Comparison of ENCODE assay signal across 8 cellular contexts in genomic region chrX:8738588-8739189, GRCh38. TPM values are rescaled to one million over a fixed set of nuclear protein-coding genes. Genes with fewer than 3 reads are reported as not detected.
A peak's percentile ranks its signal among the peaks of the same experiment; 100 is the strongest.
DNase-seq lines count a peak whose midpoint lies in the region; ATAC-seq and TF ChIP-seq lines count a peak whose summit lies in the region.

No MANE protein-coding gene starts in this region.

- H3K27ac ChIP-seq in cardiac muscle cell (no peak overlapping the region), WERI-Rb-1 (no peak overlapping the region), foreskin keratinocyte (no peak overlapping the region), gastrocnemius medialis (peak overlapping the region; percentile 65 to 71 (median 68))

- H3K4me1 ChIP-seq in cardiac muscle cell (ENCODE audit: low read depth): peaks cover 6% of the 10 kb centered on the region
- no peaks in the 10 kb centered on the region for H3K4me1 ChIP-seq in foreskin keratinocyte
- H3K4me1 ChIP-seq in gastrocnemius medialis: no peaks in the 10 kb centered on the region

- H3K9me3 ChIP-seq in cardiac muscle cell (ENCODE audit: low read depth): no peaks in the 10 kb centered on the region
- no peaks in the 10 kb centered on the region for H3K9me3 ChIP-seq in WERI-Rb-1 (ENCODE audit: severe bottlenecking)
- no peaks in the 10 kb centered on the region for H3K9me3 ChIP-seq in gastrocnemius medialis

- no peak for TF ChIP-seq POLR2A in gastrocnemius medialis (IDR thresholded peaks at IDR 0.05)

- TF ChIP-seq CTCF in cardiac muscle cell (IDR thresholded peaks at IDR 0.05; ENCODE audit: low read depth, low read length) (peak; percentile 42), WERI-Rb-1 (IDR thresholded peaks at IDR 0.05; ENCODE audit: low read depth, low read length) (peak; percentile 57), foreskin keratinocyte (conservative IDR thresholded peaks at IDR 0.05) (peak; percentile 72), gastrocnemius medialis (IDR thresholded peaks at IDR 0.05 in 4 of 5, conservative IDR thresholded peaks at IDR 0.05 in 1 of 5) (peak; percentile 34 to 62 (median 54))

- ATAC-seq in Right ventricle myocardium superior (ENCODE audit: poor library complexity) (no peak), foreskin keratinocyte (no peak), gastrocnemius medialis (peak; percentile 69 to 78), GM19324 (IDR thresholded peaks at IDR 0.05; ENCODE audit: low FRiP score, unreplicated experiment) (no peak), esophagus mucosa (no peak)

- in situ Hi-C loops in gastrocnemius medialis (cut with MboI; ENCODE audit: low sequenced_read_pairs in 4 of 4): loop anchor here in 3 of 4 donors (10.0 to 25.0 kb wide), 2 partner anchors 744 to 751 kb away; no protein-coding TSS in a partner anchor

- H3K27me3 ChIP-seq in cardiac muscle cell: no peaks in the 10 kb centered on the region
- no peaks in the 10 kb centered on the region for H3K27me3 ChIP-seq in WERI-Rb-1 (ENCODE audit: insufficient read depth, low read depth, severe bottlenecking)
- H3K27me3 ChIP-seq in foreskin keratinocyte: no peaks in the 10 kb centered on the region
- H3K27me3 ChIP-seq in gastrocnemius medialis: peaks cover 0 to 3% (median 0%) of the 10 kb centered on the region in 3 donors

- H3K36me3 ChIP-seq in cardiac muscle cell: no peaks in the 10 kb centered on the region
- H3K36me3 ChIP-seq in WERI-Rb-1: no peaks in the 10 kb centered on the region
- H3K36me3 ChIP-seq in gastrocnemius medialis: no peaks in the 10 kb centered on the region

- H3K4me3 ChIP-seq in cardiac muscle cell (no peak overlapping the region), WERI-Rb-1 (ENCODE audit: low read depth, low read length) (no peak overlapping the region), gastrocnemius medialis (peak overlapping the region in 1 of 4 donors; percentile 34)

- peak; percentile 62 to 83 for DNase-seq in cardiac muscle cell (ENCODE audit: low read depth in 1 of 2, low spot score in 1 of 2)
- no peak for DNase-seq in Right ventricle myocardium superior
- DNase-seq in NAMALWA (ENCODE audit: low spot score): peak; percentile 47
- DNase-seq in WERI-Rb-1: peak; percentile 45
- no peak for DNase-seq in foreskin keratinocyte
- DNase-seq in gastrocnemius medialis: peak in 1 of 2 donors; percentile 24

- intact Hi-C loops in Right ventricle myocardium superior (cut with DNase I) (loop anchor here (5.0 to 10.0 kb wide), 2 partner anchors 374 to 741 kb away; no protein-coding TSS in a partner anchor), gastrocnemius medialis (cut with DNase I; ENCODE audit: low total_unique reads) (loop anchor here (5.0 kb wide), 2 partner anchors 376 to 741 kb away; no protein-coding TSS in a partner anchor)

RNA-seq across cellular contexts. Expression of gene ANOS1, which starts 6.8 kb away (rescaled TPM):
- total RNA-seq in cardiac muscle cell (22.5 and 22.7 TPM in 2 replicates), Right ventricle myocardium superior (4.5 TPM), foreskin keratinocyte (3.0 and 4.3 TPM in 2 replicates), gastrocnemius medialis (10 to 100 TPM in 3 of 4 donors, 1 to 10 TPM in 1; 5.0 to 27.8 (median 13.0) TPM), esophagus mucosa (1.4 TPM)
- polyA plus RNA-seq in cardiac muscle cell (10.4 and 17.6 TPM in 2 replicates), foreskin keratinocyte (1.5 and 1.7 TPM in 2 replicates)

Comparison
In these comparisons a context has a peak if more than half of its experiments do, and no peak if none do; other contexts are left out.
1. DNase-seq: peak in cardiac muscle cell (2 of 2), NAMALWA (single experiment) and WERI-Rb-1 (single experiment); none in Right ventricle myocardium superior (single experiment) and foreskin keratinocyte (0 of 2).
2. H3K27ac ChIP-seq: peak in gastrocnemius medialis (4 of 4); none in cardiac muscle cell (single experiment), WERI-Rb-1 (single experiment) and foreskin keratinocyte (single experiment).
3. ATAC-seq: peak in gastrocnemius medialis (2 of 2); none in Right ventricle myocardium superior (single experiment), foreskin keratinocyte (single experiment), GM19324 (single experiment) and esophagus mucosa (single experiment).
4. Peak in every context shown above with its lines, with median percentiles within 50 percentile points of each other: CTCF ChIP-seq.